ENCODE assay signal across 9 cellular contexts in genomic region chr5:150644496-150644895, GRCh38. TPM values are rescaled to one million over a fixed set of nuclear protein-coding genes. Genes with fewer than 3 reads are reported as not detected.
DNase-seq lines count a peak whose midpoint lies in the region; ATAC-seq and TF ChIP-seq lines count a peak whose summit lies in the region.
"Had no signal": no experiment of that assay in that cellular context is flagged by ENCODE, and none has a peak within 500 bp of the region (broad histone marks: within the 10 kb centered on the region; RNA-seq: fewer than 3 reads in every experiment).

No MANE protein-coding gene starts in this region.

- no peaks in the 10 kb centered on the region for H3K9me3 ChIP-seq in mesodermal cell (ENCODE audit: control insufficient read depth, low read length)
- H3K9me3 ChIP-seq in thyroid gland: no peaks in the 10 kb centered on the region

- no peaks in the 10 kb centered on the region for H3K27me3 ChIP-seq in thyroid gland

- H3K4me3 ChIP-seq in mesodermal cell (ENCODE audit: extremely low read depth, insufficient read depth, low read length, poor library complexity, severe bottlenecking) (no peak overlapping the region), thyroid gland (replicated peaks in 1 of 3) (no peak overlapping the region)

- H3K27ac ChIP-seq in mesodermal cell (ENCODE audit: low read depth, low read length, severe bottlenecking) (peak overlapping the region; percentile 69), thyroid gland (peak overlapping the region in 2 of 3 donors; percentile 63)

- peaks cover 6% of the 10 kb centered on the region for H3K27me3 Mint-ChIP-seq in stimulated activated naive CD8-positive, alpha-beta T cell treated with anti-CD3 and anti-CD28 coated beads, Interleukin-15, amount 100 ng/mL, for 72 hours

- H3K27ac Mint-ChIP-seq in stimulated activated naive CD8-positive, alpha-beta T cell treated with anti-CD3 and anti-CD28 coated beads, Interleukin-15, amount 100 ng/mL, for 72 hours: no peak overlapping the region
- H3K27ac Mint-ChIP-seq: T-helper 1 cell treated with Interleukin-12 subunit alpha and Interleukin-12 subunit beta and Interleukin-4 antibody, amounts not matched to agents 30 μg/mL and 1 μg/mL, for 36 hours had no signal

- peaks cover 22% of the 10 kb centered on the region for H3K36me3 ChIP-seq in mesodermal cell (ENCODE audit: control insufficient read depth, insufficient read depth, low read length)
- H3K36me3 ChIP-seq in thyroid gland: peaks cover 0 to 12% of the 10 kb centered on the region in 2 donors

- DNase-seq in NCI-H2171 treated with DMSO at 0.1 percent for 48 hours (lab: John Stamatoyannopoulos, UW) (peak; percentile 37), dermis blood vessel endothelial cell (peak; percentile 40), thyroid gland (no peak)
- no peak for DNase-seq in stimulated activated naive CD8-positive, alpha-beta T cell treated with anti-CD3 and anti-CD28 coated beads, Interleukin-15, amount 100 ng/mL, for 72 hours
- DNase-seq: NCI-H2107 had no signal

- 83 to 87% methylated on average over 2 of the region's 2 CpGs for WGBS in mesodermal cell (ENCODE audit: insufficient coverage in 2 of 2), 2 experiments
- 50 to 51% methylated on average over 2 of the region's 2 CpGs for WGBS in thyroid gland, 2 donors

- H3K9me3 Mint-ChIP-seq in stimulated activated naive CD8-positive, alpha-beta T cell treated with anti-CD3 and anti-CD28 coated beads, Interleukin-15, amount 100 ng/mL, for 72 hours: no peaks in the 10 kb centered on the region
- H3K9me3 Mint-ChIP-seq: T-helper 1 cell treated with Interleukin-12 subunit alpha and Interleukin-12 subunit beta and Interleukin-4 antibody, amounts not matched to agents 30 μg/mL and 1 μg/mL, for 36 hours had no signal

- H3K4me1 Mint-ChIP-seq in stimulated activated naive CD8-positive, alpha-beta T cell treated with anti-CD3 and anti-CD28 coated beads, Interleukin-15, amount 100 ng/mL, for 72 hours: no peaks in the 10 kb centered on the region

- intact Hi-C loops in thyroid gland (cut with DNase I): no loop called here

- ATAC-seq in GM21390 (IDR thresholded peaks at IDR 0.05; ENCODE audit: unreplicated experiment): no peak
- ATAC-seq in GM19452 (IDR thresholded peaks at IDR 0.05; ENCODE audit: unreplicated experiment): no peak
- no peak for ATAC-seq in stimulated activated naive CD8-positive, alpha-beta T cell treated with anti-CD3 and anti-CD28 coated beads, Interleukin-15, amount 100 ng/mL, for 72 hours

- H3K4me1 ChIP-seq in mesodermal cell (ENCODE audit: control insufficient read depth, insufficient read depth, low read length, poor library complexity, severe bottlenecking): peaks cover 56% of the 10 kb centered on the region
- H3K4me1 ChIP-seq in thyroid gland: peaks cover 41 to 71% of the 10 kb centered on the region in 2 donors

- no peak for TF ChIP-seq POLR2A in thyroid gland (IDR thresholded peaks at IDR 0.05)

- no peak for TF ChIP-seq CTCF in thyroid gland (IDR thresholded peaks at IDR 0.05)

- H3K4me3 Mint-ChIP-seq in stimulated activated naive CD8-positive, alpha-beta T cell treated with anti-CD3 and anti-CD28 coated beads, Interleukin-15, amount 100 ng/mL, for 72 hours: no peak overlapping the region
- H3K4me3 Mint-ChIP-seq: T-helper 1 cell treated with Interleukin-12 subunit alpha and Interleukin-12 subunit beta and Interleukin-4 antibody, amounts not matched to agents 30 μg/mL and 1 μg/mL, for 36 hours had no signal

RNA-seq across cellular contexts. Expression of gene SYNPO, which starts 4.0 kb away (rescaled TPM):
- total RNA-seq in dermis blood vessel endothelial cell (14.6 and 19.1 TPM in 2 replicates), thyroid gland (10 to 100 TPM in 3 of 4 donors, 1 to 10 TPM in 1; 8.8 to 19.3 (median 14.1) TPM)
- polyA plus RNA-seq in mesodermal cell (2013, experiment 1 of 2): 21.2 TPM
- 23.4 TPM for polyA plus RNA-seq in mesodermal cell (2013, experiment 2 of 2)

RNA-seq across cellular contexts. Expression of gene MYOZ3, which starts 16.6 kb away (rescaled TPM):
- total RNA-seq in dermis blood vessel endothelial cell (0.17 and 0.37 TPM in 2 replicates), thyroid gland (under 1 TPM in 3 of 4 donors, not detected in 1; 0.11 to 0.29 (median 0.13) TPM)
- 11.8 TPM for polyA plus RNA-seq in mesodermal cell (2013, experiment 1 of 2)
- polyA plus RNA-seq in mesodermal cell (2013, experiment 2 of 2): 10.2 TPM

RNA-seq across cellular contexts. Expression of gene RBM22, which starts 56.4 kb away (rescaled TPM):
- 31.3 and 35.9 TPM in 2 replicates for total RNA-seq in dermis blood vessel endothelial cell
- polyA plus RNA-seq in mesodermal cell (2013, experiment 1 of 2): 57.0 TPM
- polyA plus RNA-seq in mesodermal cell (2013, experiment 2 of 2): 55.9 TPM
- total RNA-seq in thyroid gland: 10 to 100 TPM; 39.1 to 47.2 (median 42.9) TPM

Comparison
In these comparisons a context has a peak if more than half of its experiments do, and no peak if none do; other contexts are left out.
1. DNase-seq: peak in NCI-H2171 treated with DMSO at 0.1 percent for 48 hours (single experiment) and dermis blood vessel endothelial cell (single experiment); none in thyroid gland (0 of 2) and stimulated activated naive CD8-positive, alpha-beta T cell treated with anti-CD3 and anti-CD28 coated beads, Interleukin-15, amount 100 ng/mL, for 72 hours (0 of 2).